In genomic region chr17:29143894-29144293, GRCh38 we compare ENCODE assay signal across 8 cellular contexts. TPM values are rescaled to one million over a fixed set of nuclear protein-coding genes. Genes with fewer than 3 reads are reported as not detected.
A peak's percentile ranks its signal among the peaks of the same experiment; 100 is the strongest.
DNase-seq lines count a peak whose midpoint lies in the region; ATAC-seq and TF ChIP-seq lines count a peak whose summit lies in the region.

No MANE protein-coding gene starts in this region.

- H3K79me2 ChIP-seq in OCI-LY3 (ENCODE audit: low read length) = peaks cover 11% of the 10 kb centered on the region; the same call in 1 of the 2 replicates

- no peaks in the 10 kb centered on the region for H3K9me3 ChIP-seq in OCI-LY3 (ENCODE audit: insufficient read depth, low read length)

- H3K9me3 Mint-ChIP-seq in effector memory CD8-positive, alpha-beta T cell = no peaks in the 10 kb centered on the region

- no peaks in the 10 kb centered on the region for H3K36me3 ChIP-seq in OCI-LY3 (replicated peaks; ENCODE audit: low read depth, low read length)

- peaks cover 47 to 50% of the 10 kb centered on the region in 2 donors for H3K4me1 Mint-ChIP-seq in effector memory CD8-positive, alpha-beta T cell (ENCODE audit: low read depth in 2 of 2)

- no peak overlapping the region for H3K9ac ChIP-seq in OCI-LY3 (ENCODE audit: low read length)

- H3K27me3 ChIP-seq in OCI-LY3 (ENCODE audit: low read depth, low read length) = no peaks in the 10 kb centered on the region

- H3K27me3 Mint-ChIP-seq in effector memory CD8-positive, alpha-beta T cell = no peaks in the 10 kb centered on the region

- no peak overlapping the region for H3K4me2 ChIP-seq in OCI-LY3 (ENCODE audit: low read length)

- H3K4me3 ChIP-seq in AG09309 (ENCODE audit: control insufficient read depth, low read depth, low read length) (no peak overlapping the region), OCI-LY3 (ENCODE audit: low read length) (no peak overlapping the region)

- H3K4me1 ChIP-seq in OCI-LY3 (ENCODE audit: low read length) = peaks cover 47% of the 10 kb centered on the region

- H3K36me3 Mint-ChIP-seq in effector memory CD8-positive, alpha-beta T cell (ENCODE audit: insufficient read depth) = peaks cover 16% of the 10 kb centered on the region

- no peak overlapping the region for H2AFZ ChIP-seq in OCI-LY3 (ENCODE audit: low read depth, low read length)

- no peak overlapping the region for H3K4me3 Mint-ChIP-seq in effector memory CD8-positive, alpha-beta T cell

- peak overlapping the region; percentile 78 to 96 for H3K27ac Mint-ChIP-seq in effector memory CD8-positive, alpha-beta T cell

- TF ChIP-seq CTCF in AG09309 (IDR thresholded peaks at IDR 0.05; ENCODE audit: control insufficient read depth, insufficient read depth, low read depth, low read length, missing control alignments) = peak; percentile 67
- peak; percentile 61; the same call in 2 of the 3 replicates for TF ChIP-seq CTCF in GM12872 (IDR thresholded peaks at IDR 0.05; ENCODE audit: insufficient read depth, low read depth, low read length)
- peak; percentile 41 for TF ChIP-seq CTCF in OCI-LY3 (IDR thresholded peaks at IDR 0.05; ENCODE audit: low read depth, low read length)

- no peak overlapping the region for H3K27ac ChIP-seq in OCI-LY3 (ENCODE audit: low read length)

- DNase-seq in AG09309 (ENCODE audit: low read depth) = no peak
- DNase-seq in effector memory CD8-positive, alpha-beta T cell = no peak
- DNase-seq in renal cortical epithelial cell (ENCODE audit: low read depth) = peak; percentile 31
- DNase-seq in GM03348 (ENCODE audit: low spot score) = no peak

- no peaks in the 10 kb centered on the region for H4K20me1 ChIP-seq in OCI-LY3 (ENCODE audit: insufficient read depth, low read length)

- ATAC-seq in effector memory CD8-positive, alpha-beta T cell (replicated peaks) = no peak
- ATAC-seq in HG03565 (IDR thresholded peaks at IDR 0.05; ENCODE audit: unreplicated experiment) = no peak
- ATAC-seq in HG03196 (IDR thresholded peaks at IDR 0.05; ENCODE audit: unreplicated experiment) = no peak

RNA-seq across cellular contexts. Expression of gene MYO18A, which starts 36.3 kb away (rescaled TPM):
- total RNA-seq in renal cortical epithelial cell = 25.4 and 65.5 TPM in 2 replicates
